28 cellular contexts compared by ENCODE assay signal in the genomic region with DNA sequence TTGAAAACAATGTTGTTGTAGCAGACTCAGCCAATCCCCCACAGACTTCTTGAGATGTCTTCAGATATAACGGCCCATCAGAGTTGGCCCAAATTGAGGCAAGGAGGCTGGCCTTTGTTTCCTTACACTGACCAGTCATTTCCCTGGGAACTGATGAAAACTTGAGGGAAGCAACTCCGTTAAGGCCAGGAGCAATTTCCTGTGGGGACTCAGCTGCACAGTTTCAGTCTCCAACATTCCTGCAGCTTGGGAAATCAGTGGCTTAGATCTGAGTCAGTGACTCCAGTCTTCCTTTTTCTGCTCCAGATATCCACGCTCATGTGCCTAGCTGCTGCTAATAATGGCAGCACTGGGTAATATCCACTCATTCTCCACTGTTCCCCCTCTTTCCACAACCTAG.
"Had no signal": no experiment of that assay in that cellular context is flagged by ENCODE, and none has a peak within 500 bp of the region (broad histone marks: within the 10 kb centered on the region; RNA-seq: fewer than 3 reads in every experiment).

No MANE protein-coding gene starts in this region.

- H3K27ac ChIP-seq: brain microvascular endothelial cell, foreskin keratinocyte, skin epidermis, suprapubic skin, transverse colon, uterus had no signal

- H3K27me3 Mint-ChIP-seq: activated CD8-positive, alpha-beta T cell treated with anti-CD3 and anti-CD28 coated beads for 36 hours; activated naive CD8-positive, alpha-beta T cell treated with anti-CD3 and anti-CD28 coated beads, Interleukin-2, amount 50 U/mL, for 24 hours; progenitor cell of endocrine pancreas; stimulated activated naive CD8-positive, alpha-beta T cell treated with anti-CD3 and anti-CD28 coated beads, Interleukin-15, Interleukin-2, amounts not matched to agents 100 ng/mL and 50 ng/mL, for 24 hours had no signal

- H3K4me3 Mint-ChIP-seq: activated CD8-positive, alpha-beta T cell treated with anti-CD3 and anti-CD28 coated beads for 36 hours; activated naive CD8-positive, alpha-beta T cell treated with anti-CD3 and anti-CD28 coated beads, Interleukin-2, amount 50 U/mL, for 24 hours; neural crest cell; stimulated activated naive CD8-positive, alpha-beta T cell treated with anti-CD3 and anti-CD28 coated beads, Interleukin-15, Interleukin-2, amounts not matched to agents 100 ng/mL and 50 ng/mL, for 24 hours; T-cell had no signal

- H3K4me1 ChIP-seq: foreskin keratinocyte, suprapubic skin, transverse colon, uterus had no signal

- ATAC-seq: activated CD8-positive, alpha-beta T cell treated with anti-CD3 and anti-CD28 coated beads for 36 hours; activated naive CD8-positive, alpha-beta T cell treated with anti-CD3 and anti-CD28 coated beads, Interleukin-2, amount 50 U/mL, for 24 hours; foreskin keratinocyte; left colon; right cardiac atrium; T-cell had no signal

- DNase-seq: activated CD4-positive, alpha-beta T cell treated with anti-CD3 and anti-CD28 coated beads for 48 hours; activated CD4-positive, CD25-positive, alpha-beta regulatory T cell; activated CD8-positive, alpha-beta T cell treated with anti-CD3 and anti-CD28 coated beads for 36 hours; activated naive CD4-positive, alpha-beta T cell treated with Interleukin-2 at 50 U/mL for 16 hours; activated naive CD8-positive, alpha-beta T cell treated with anti-CD3 and anti-CD28 coated beads, Interleukin-2, amount 50 U/mL, for 24 hours; activated T-cell treated with anti-CD3 and anti-CD28 coated beads, Interleukin-2, amount 50 U/mL, for 1 hour; aorta; brain microvascular endothelial cell; central memory CD4-positive, alpha-beta T cell; erythroblast; foreskin keratinocyte; glutamatergic neuron; hypothalamus; islet precursor cell; left colon; midbrain; right cardiac atrium; T-cell; T-helper 9 cell; transverse colon; uterus had no signal

- H3K4me3 ChIP-seq: lung, skin epidermis, suprapubic skin, transverse colon, uterus had no signal

- H3K27ac Mint-ChIP-seq: activated CD8-positive, alpha-beta T cell treated with anti-CD3 and anti-CD28 coated beads for 36 hours; activated naive CD8-positive, alpha-beta T cell treated with anti-CD3 and anti-CD28 coated beads, Interleukin-2, amount 50 U/mL, for 24 hours; activated T-helper 2 cell treated with anti-CD3 and anti-CD28 coated beads, Interferon-gamma antibody, Interleukin-2, Interleukin-4, amounts not matched to agents 10 μg/mL and 5 μg/mL and 100 μg/mL, durations not matched to agents 14 hours and 24 hours and 36 hours; progenitor cell of endocrine pancreas; stimulated activated naive CD8-positive, alpha-beta T cell treated with anti-CD3 and anti-CD28 coated beads, Interleukin-15, Interleukin-2, amounts not matched to agents 100 ng/mL and 50 ng/mL, for 24 hours; T-cell had no signal

- H3K4me1 Mint-ChIP-seq: activated naive CD8-positive, alpha-beta T cell treated with anti-CD3 and anti-CD28 coated beads, Interleukin-2, amount 50 U/mL, for 24 hours; neural crest cell; T-cell had no signal

- H3K36me3 ChIP-seq: brain microvascular endothelial cell, suprapubic skin, transverse colon, uterus had no signal

- H3K27me3 ChIP-seq: brain microvascular endothelial cell, foreskin keratinocyte, suprapubic skin, transverse colon, uterus had no signal

- H3K9me3 ChIP-seq: suprapubic skin, transverse colon, uterus had no signal

- H3K9me3 Mint-ChIP-seq: activated CD8-positive, alpha-beta T cell treated with anti-CD3 and anti-CD28 coated beads for 36 hours; activated naive CD8-positive, alpha-beta T cell treated with anti-CD3 and anti-CD28 coated beads, Interleukin-2, amount 50 U/mL, for 24 hours; activated T-helper 2 cell treated with anti-CD3 and anti-CD28 coated beads, Interferon-gamma antibody, Interleukin-2, Interleukin-4, amounts not matched to agents 10 μg/mL and 5 μg/mL and 100 μg/mL, durations not matched to agents 14 hours and 24 hours and 36 hours; neural crest cell; stimulated activated naive CD8-positive, alpha-beta T cell treated with anti-CD3 and anti-CD28 coated beads, Interleukin-15, Interleukin-2, amounts not matched to agents 100 ng/mL and 50 ng/mL, for 24 hours; T-cell had no signal
